ENCODE assay signal across 14 cellular contexts in the genomic region with DNA sequence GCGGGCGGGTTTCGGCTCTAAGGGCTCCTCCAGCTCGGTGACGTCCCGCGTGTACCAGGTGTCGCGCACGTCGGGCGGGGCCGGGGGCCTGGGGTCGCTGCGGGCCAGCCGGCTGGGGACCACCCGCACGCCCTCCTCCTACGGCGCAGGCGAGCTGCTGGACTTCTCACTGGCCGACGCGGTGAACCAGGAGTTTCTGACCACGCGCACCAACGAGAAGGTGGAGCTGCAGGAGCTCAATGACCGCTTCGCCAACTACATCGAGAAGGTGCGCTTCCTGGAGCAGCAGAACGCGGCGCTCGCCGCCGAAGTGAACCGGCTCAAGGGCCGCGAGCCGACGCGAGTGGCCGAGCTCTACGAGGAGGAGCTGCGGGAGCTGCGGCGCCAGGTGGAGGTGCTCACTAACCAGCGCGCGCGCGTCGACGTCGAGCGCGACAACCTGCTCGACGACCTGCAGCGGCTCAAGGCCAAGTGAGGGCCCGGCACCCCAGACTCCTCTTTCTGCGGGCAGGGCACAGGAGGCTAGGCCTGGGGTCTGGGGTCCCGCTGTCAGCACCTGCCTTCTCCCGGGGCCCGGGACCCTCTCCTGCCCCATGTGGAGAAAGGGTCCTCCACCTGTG. TPM values are rescaled to one million over a fixed set of nuclear protein-coding genes. Genes with fewer than 3 reads are reported as not detected.
DNase-seq lines count a peak whose midpoint lies in the region; ATAC-seq and TF ChIP-seq lines count a peak whose summit lies in the region.
"Had no signal": no experiment of that assay in that cellular context is flagged by ENCODE, and none has a peak within 500 bp of the region (broad histone marks: within the 10 kb centered on the region; RNA-seq: fewer than 3 reads in every experiment).

No MANE protein-coding gene starts in this region.

- H3K9me3 ChIP-seq in OCI-LY7 (ENCODE audit: low read length): no peaks in the 10 kb centered on the region
- H3K9me3 ChIP-seq in CD4-positive, alpha-beta T cell (ENCODE audit: control insufficient read depth, low read length): no peaks in the 10 kb centered on the region

- POLR2A ChIA-PET in OCI-LY7 (lab: Charles Lee): interaction anchor here (0.6 kb wide), 1 partner anchor 521 kb away, joined by 3 read pairs; no protein-coding TSS in a partner anchor
- POLR2A ChIA-PET in CD4-positive, alpha-beta T cell (lab: Charles Lee): no interaction called here

- TF ChIP-seq CTCF in GM23338 (conservative IDR thresholded peaks at IDR 0.05; ENCODE audit: low read depth in 2 of 2) (0 out of 4 replicates have a peak, but pooled peaks of 1 of the 2 experiments have one; percentile 10), retinal pigment epithelial cell (conservative IDR thresholded peaks at IDR 0.05; ENCODE audit: low read depth, low read length) (peak; percentile 24), OCI-LY7 (conservative IDR thresholded peaks at IDR 0.05; ENCODE audit: low read length) (no peak)
- no peak for TF ChIP-seq CTCF in CD4-positive, alpha-beta T cell (IDR thresholded peaks at IDR 0.05)

- H3K4me2 ChIP-seq in GM23338 (peak overlapping the region; percentile 80), OCI-LY7 (ENCODE audit: low read length) (no peak overlapping the region)

- no peak overlapping the region for H3K27ac Mint-ChIP-seq in GM23338
- H3K27ac Mint-ChIP-seq in dendritic cell treated with granulocyte-macrophage colony-stimulating factor and Interleukin-4, amounts not matched to agents 40 ng/mL and 50 ng/mL, for 4 days: peak overlapping the region; percentile 38
- H3K27ac Mint-ChIP-seq in CD4-positive, alpha-beta T cell: no peak overlapping the region
- H3K27ac Mint-ChIP-seq: activated CD8-positive, alpha-beta memory T cell treated with anti-CD3 and anti-CD28 coated beads, Interleukin-2, amount 10 ng/mL, durations not matched to agents 7 days and 5 days; IgD-negative memory B cell; stimulated activated memory B cell treated with anti-CD40 and anti-IgM and Interleukin-4, amounts not matched to agents 10 μg/mL and 1 μg/mL and 100 μg/mL, for 72 hours had no signal

- H3F3A ChIP-seq in GM23338 (replicated peaks; ENCODE audit: low read depth): 0 out of 2 replicates have a peak, but pooled peaks cover 8% of the 10 kb centered on the region

- H3K27ac ChIP-seq in GM23338 (ENCODE audit: low read depth) (no peak overlapping the region), OCI-LY7 (ENCODE audit: low read depth, low read length, poor library complexity, severe bottlenecking) (no peak overlapping the region)
- H3K27ac ChIP-seq in CD4-positive, alpha-beta T cell (ENCODE audit: low read depth, low read length): no peak overlapping the region

- DNase-seq in GM23338 (ENCODE audit: low spot score) (peak; percentile 83), islet precursor cell (peak; percentile 56), retinal pigment epithelial cell (ENCODE audit: low read depth) (no peak), OCI-LY7 (ENCODE audit: low spot score) (no peak)
- DNase-seq in activated CD4-positive, alpha-beta T cell treated with anti-CD3 and anti-CD28 coated beads, Interleukin-2, amount 50 U/mL, for 48 hours: no peak
- DNase-seq in CD4-positive, alpha-beta T cell: no peak
- DNase-seq in stimulated activated CD4-positive, alpha-beta T cell treated with anti-CD3 and anti-CD28 coated beads, Interleukin-4, amount 100 ng/mL, for 4 hours: no peak
- DNase-seq: activated CD8-positive, alpha-beta memory T cell treated with anti-CD3 and anti-CD28 coated beads, Interleukin-2, amount 10 ng/mL, durations not matched to agents 7 days and 5 days; amniotic stem cell; NCI-H2081 had no signal

- peaks cover 28% of the 10 kb centered on the region for H3K4me1 ChIP-seq in GM23338 (ENCODE audit: insufficient read depth)
- no peaks in the 10 kb centered on the region for H3K4me1 ChIP-seq in OCI-LY7 (ENCODE audit: insufficient read depth, low read length, poor library complexity, severe bottlenecking)

- H3K27me3 Mint-ChIP-seq in GM23338 (ENCODE audit: insufficient read depth, low read depth, poor library complexity): peaks cover 41% of the 10 kb centered on the region
- peaks cover 63% of the 10 kb centered on the region for H3K27me3 Mint-ChIP-seq in dendritic cell treated with granulocyte-macrophage colony-stimulating factor and Interleukin-4, amounts not matched to agents 40 ng/mL and 50 ng/mL, for 4 days
- peaks cover 64% of the 10 kb centered on the region for H3K27me3 Mint-ChIP-seq in CD4-positive, alpha-beta T cell

- H3K4me3 Mint-ChIP-seq in GM23338: peak overlapping the region; percentile 46
- H3K4me3 Mint-ChIP-seq in dendritic cell treated with granulocyte-macrophage colony-stimulating factor and Interleukin-4, amounts not matched to agents 40 ng/mL and 50 ng/mL, for 4 days: no peak overlapping the region
- no peak overlapping the region for H3K4me3 Mint-ChIP-seq in CD4-positive, alpha-beta T cell
- H3K4me3 Mint-ChIP-seq: activated CD8-positive, alpha-beta memory T cell treated with anti-CD3 and anti-CD28 coated beads, Interleukin-2, amount 10 ng/mL, durations not matched to agents 7 days and 5 days; stimulated activated memory B cell treated with anti-CD40 and anti-IgM and Interleukin-4, amounts not matched to agents 10 μg/mL and 1 μg/mL and 100 μg/mL, for 72 hours had no signal

- intact Hi-C loops in dendritic cell treated with granulocyte-macrophage colony-stimulating factor and Interleukin-4, amounts not matched to agents 40 ng/mL and 50 ng/mL, for 4 days (cut with micrococcal nuclease): no loop called here
- intact Hi-C loops in OCI-LY7 (cut with micrococcal nuclease; ENCODE audit: unreplicated experiment): no loop called here
- intact Hi-C loops in CD4-positive, alpha-beta T cell (cut with DNase I, micrococcal nuclease): no loop called here

- ATAC-seq in GM23338: peak; percentile 64
- no peak for ATAC-seq in CD4-positive, alpha-beta T cell (ENCODE audit: poor library complexity)
- ATAC-seq: activated CD8-positive, alpha-beta memory T cell treated with anti-CD3 and anti-CD28 coated beads, Interleukin-2, amount 10 ng/mL, durations not matched to agents 7 days and 5 days; stimulated activated memory B cell treated with anti-CD40 and anti-IgM and Interleukin-4, amounts not matched to agents 10 μg/mL and 1 μg/mL and 100 μg/mL, for 72 hours had no signal

- H3K36me3 Mint-ChIP-seq in GM23338 (ENCODE audit: low read depth): no peaks in the 10 kb centered on the region
- H3K36me3 Mint-ChIP-seq in dendritic cell treated with granulocyte-macrophage colony-stimulating factor and Interleukin-4, amounts not matched to agents 40 ng/mL and 50 ng/mL, for 4 days (ENCODE audit: low read depth): no peaks in the 10 kb centered on the region
- H3K36me3 Mint-ChIP-seq in CD4-positive, alpha-beta T cell (ENCODE audit: low read depth): no peaks in the 10 kb centered on the region
- H3K36me3 Mint-ChIP-seq: activated CD8-positive, alpha-beta memory T cell treated with anti-CD3 and anti-CD28 coated beads, Interleukin-2, amount 10 ng/mL, durations not matched to agents 7 days and 5 days; IgD-negative memory B cell; stimulated activated memory B cell treated with anti-CD40 and anti-IgM and Interleukin-4, amounts not matched to agents 10 μg/mL and 1 μg/mL and 100 μg/mL, for 72 hours had no signal

- no peaks in the 10 kb centered on the region for H3K9me3 Mint-ChIP-seq in GM23338
- H3K9me3 Mint-ChIP-seq in dendritic cell treated with granulocyte-macrophage colony-stimulating factor and Interleukin-4, amounts not matched to agents 40 ng/mL and 50 ng/mL, for 4 days: no peaks in the 10 kb centered on the region
- no peaks in the 10 kb centered on the region for H3K9me3 Mint-ChIP-seq in CD4-positive, alpha-beta T cell
- H3K9me3 Mint-ChIP-seq: IgD-negative memory B cell; stimulated activated memory B cell treated with anti-CD40 and anti-IgM and Interleukin-4, amounts not matched to agents 10 μg/mL and 1 μg/mL and 100 μg/mL, for 72 hours had no signal

- H3K36me3 ChIP-seq in GM23338 (ENCODE audit: insufficient read depth): no peaks in the 10 kb centered on the region
- H3K36me3 ChIP-seq in OCI-LY7 (ENCODE audit: insufficient read depth, low read length): no peaks in the 10 kb centered on the region

- H3K9me2 ChIP-seq in GM23338 (ENCODE audit: insufficient read depth): 0 out of 2 replicates have a peak, but pooled peaks cover 3% of the 10 kb centered on the region
- H3K9me2 ChIP-seq in OCI-LY7 (ENCODE audit: insufficient read depth, low read length): no peaks in the 10 kb centered on the region

- peaks cover 24% of the 10 kb centered on the region for H3K4me1 Mint-ChIP-seq in GM23338
- H3K4me1 Mint-ChIP-seq in dendritic cell treated with granulocyte-macrophage colony-stimulating factor and Interleukin-4, amounts not matched to agents 40 ng/mL and 50 ng/mL, for 4 days (ENCODE audit: low read depth): peaks cover 18% of the 10 kb centered on the region
- no peaks in the 10 kb centered on the region for H3K4me1 Mint-ChIP-seq in CD4-positive, alpha-beta T cell (ENCODE audit: low read depth)
- H3K4me1 Mint-ChIP-seq: activated CD8-positive, alpha-beta memory T cell treated with anti-CD3 and anti-CD28 coated beads, Interleukin-2, amount 10 ng/mL, durations not matched to agents 7 days and 5 days; stimulated activated memory B cell treated with anti-CD40 and anti-IgM and Interleukin-4, amounts not matched to agents 10 μg/mL and 1 μg/mL and 100 μg/mL, for 72 hours had no signal

- H3K4me3 ChIP-seq in GM23338 (peak overlapping the region; percentile 52), retinal pigment epithelial cell (ENCODE audit: low read length) (peak overlapping the region; percentile 1), OCI-LY7 (ENCODE audit: low read depth, low read length, poor library complexity, severe bottlenecking) (no peak overlapping the region)

- H3K79me2 ChIP-seq in GM23338 (replicated peaks; ENCODE audit: insufficient read depth): no peaks in the 10 kb centered on the region
- no peaks in the 10 kb centered on the region for H3K79me2 ChIP-seq in OCI-LY7 (ENCODE audit: insufficient read depth, low read depth, low read length)

- H2AFZ ChIP-seq in GM23338: peak overlapping the region; percentile 85
- no peak overlapping the region for H2AFZ ChIP-seq in OCI-LY7 (ENCODE audit: low read length)

- no peaks in the 10 kb centered on the region for H4K20me1 ChIP-seq in GM23338 (replicated peaks; ENCODE audit: insufficient read depth)
- no peaks in the 10 kb centered on the region for H4K20me1 ChIP-seq in OCI-LY7 (ENCODE audit: insufficient read depth, low read length)

- CTCF ChIA-PET in OCI-LY7 (lab: Charles Lee; ENCODE audit: unreplicated experiment): no interaction called here
- CTCF ChIA-PET in CD4-positive, alpha-beta T cell (lab: Charles Lee): no interaction called here

- peaks cover 47% of the 10 kb centered on the region for H3K27me3 ChIP-seq in GM23338 (ENCODE audit: insufficient read depth)
- peaks cover 66% of the 10 kb centered on the region for H3K27me3 ChIP-seq in CD4-positive, alpha-beta T cell (ENCODE audit: control insufficient read depth, insufficient read depth, low read length)

- BruUV-seq in OCI-LY7 (replicated peaks; lab: Mats Ljungman, UMichigan): no TSS peak

RNA-seq across cellular contexts. Expression of a gene that starts 0.5 kb away (rescaled TPM):
- 2.0 and 6.1 TPM in 2 replicates for total RNA-seq in GM23338 (2014; rRNA removed; shearing (Covaris generic))
- 1.0 and 1.3 TPM in 2 replicates for polyA plus RNA-seq in GM23338 (2016; fragmentation: Nextera tagmentation; extraction: Ambion mirVana)
- not detected in 2 replicates for total RNA-seq in OCI-LY7 (2014; rRNA removed; shearing (Covaris generic))
- not detected in 2 replicates for total RNA-seq in OCI-LY7 (2022)
- total RNA-seq in CD4-positive, alpha-beta T cell: not detected
- total RNA-seq: activated CD8-positive, alpha-beta memory T cell treated with anti-CD3 and anti-CD28 coated beads, Interleukin-2, amount 10 ng/mL, durations not matched to agents 7 days and 5 days; G401 had no signal
- polyA plus RNA-seq: IgD-negative memory B cell had no signal

RNA-seq across cellular contexts. Expression of a gene that starts 16.0 kb away (rescaled TPM):
- total RNA-seq in GM23338 (2014; rRNA removed; shearing (Covaris generic)): 32.4 and 32.6 TPM in 2 replicates
- polyA plus RNA-seq in GM23338 (2016; fragmentation: Nextera tagmentation; extraction: Ambion mirVana): 12.6 and 12.9 TPM in 2 replicates
- 0.13 TPM in 1 of 2 replicates, not detected in the other for total RNA-seq in OCI-LY7 (2014; rRNA removed; shearing (Covaris generic))
- 0.35 and 0.46 TPM in 2 replicates for total RNA-seq in OCI-LY7 (2022)
- 10 to 100 TPM; 15.3 to 17.7 TPM for total RNA-seq in CD4-positive, alpha-beta T cell
- polyA plus RNA-seq: IgD-negative memory B cell had no signal

RNA-seq across cellular contexts. Expression of a gene that starts 31.0 kb away (rescaled TPM):
- total RNA-seq in GM23338 (2014; rRNA removed; shearing (Covaris generic)): 58.8 and 67.9 TPM in 2 replicates
- 44.9 and 49.2 TPM in 2 replicates for polyA plus RNA-seq in GM23338 (2016; fragmentation: Nextera tagmentation; extraction: Ambion mirVana)
- 39.3 and 40.5 TPM in 2 replicates for total RNA-seq in OCI-LY7 (2014; rRNA removed; shearing (Covaris generic))
- 54.2 and 63.6 TPM in 2 replicates for total RNA-seq in OCI-LY7 (2022)
- total RNA-seq in CD4-positive, alpha-beta T cell: 10 to 100 TPM; 99.0 to 99.9 TPM

Comparison
In these comparisons a context has a peak if more than half of its experiments do, and no peak if none do; other contexts are left out.
1. DNase-seq: peak in GM23338 (single experiment) and islet precursor cell (single experiment); none in retinal pigment epithelial cell (single experiment), activated CD4-positive, alpha-beta T cell treated with anti-CD3 and anti-CD28 coated beads, Interleukin-2, amount 50 U/mL, for 48 hours (0 of 2), OCI-LY7 (single experiment), CD4-positive, alpha-beta T cell (0 of 10) and stimulated activated CD4-positive, alpha-beta T cell treated with anti-CD3 and anti-CD28 coated beads, Interleukin-4, amount 100 ng/mL, for 4 hours (0 of 2).
2. RNA of a gene that starts 16.0 kb away (total RNA-seq): 32.4 to 32.6 TPM in GM23338 and 15.3 to 17.7 TPM in CD4-positive, alpha-beta T cell; 0.13 to 0.46 TPM in OCI-LY7; every median in the first group is over 10 times any median in the second.